8 cellular contexts compared by ENCODE assay signal in the genomic region with DNA sequence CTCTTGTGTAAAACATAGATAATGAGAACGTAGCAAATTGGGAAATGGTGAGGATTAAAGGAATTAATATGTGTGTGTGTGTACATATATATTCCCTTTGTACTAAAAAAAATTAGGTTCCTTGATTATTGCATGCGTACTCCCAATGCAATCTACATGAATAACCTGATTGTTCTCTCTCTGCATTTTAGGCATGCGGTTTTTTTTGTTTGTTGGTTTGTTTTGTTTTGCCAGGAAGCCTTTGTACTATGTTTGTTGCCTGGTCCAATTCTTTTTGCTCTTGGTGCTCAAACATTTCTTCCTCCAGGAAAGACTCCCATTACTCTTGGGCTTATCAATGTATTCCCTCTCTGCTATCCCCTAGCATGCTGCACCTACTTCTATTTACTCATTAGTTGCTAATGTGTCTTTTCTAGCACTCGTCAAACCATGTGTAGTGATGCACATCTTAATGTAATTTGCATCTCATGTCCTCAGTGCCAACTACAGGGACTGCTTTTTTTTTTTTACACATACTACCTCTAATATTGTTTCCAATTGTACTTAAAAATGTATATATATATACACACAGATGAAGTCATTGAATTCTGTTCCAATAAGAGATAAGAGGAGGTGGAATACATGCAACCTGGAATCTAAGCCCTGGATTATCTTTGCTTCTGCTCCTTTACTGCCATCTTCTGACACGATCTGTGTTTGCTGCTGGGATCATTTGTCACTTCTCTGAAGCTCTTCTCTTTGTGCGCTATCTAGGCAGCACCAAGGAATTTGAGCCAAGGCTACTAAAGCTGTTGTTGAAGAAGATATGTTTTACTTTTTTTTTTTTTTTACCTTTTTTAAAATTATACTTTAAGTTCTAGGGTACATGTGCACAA.
DNase-seq lines count a peak whose midpoint lies in the region; ATAC-seq, FAIRE-seq and TF ChIP-seq lines count a peak whose summit lies in the region.

No MANE protein-coding gene starts in this region.

- intact Hi-C loops in pancreas (cut with DNase I): no loop called here

- H3K4me3 ChIP-seq in HAP-1 (no peak overlapping the region), pancreas (no peak overlapping the region)

- in situ Hi-C loops in HAP-1 (cut with MboI; ENCODE audit: low sequenced_read_pairs): no loop called here

- no peak overlapping the region for H3K27ac ChIP-seq in pancreas

- WGBS in pancreas, 2 donors: 50 to 62% methylated on average over 6 of the region's 6 CpGs

- no peaks in the 10 kb centered on the region for H3K4me1 ChIP-seq in HAP-1
- no peaks in the 10 kb centered on the region for H3K4me1 ChIP-seq in pancreas

- no peaks in the 10 kb centered on the region for H3K9me3 ChIP-seq in HAP-1
- no peaks in the 10 kb centered on the region for H3K9me3 ChIP-seq in pancreas

- H3K36me3 ChIP-seq in HAP-1 (replicated peaks): no peaks in the 10 kb centered on the region
- H3K36me3 ChIP-seq in pancreas: no peaks in the 10 kb centered on the region

- FAIRE-seq in pancreas (lab: Jason Lieb, UNC): no peak

- peak; percentile 62 for DNase-seq in Ammon's horn (ENCODE audit: low spot score)
- peak; percentile 21 for DNase-seq in NCI-H69 (lab: John Stamatoyannopoulos, UW)
- DNase-seq in iPS DF 4.7 (ENCODE audit: extremely low read depth, low spot score): peak; percentile 46
- no peak for DNase-seq in HAP-1 (ENCODE audit: low spot score in 2 of 2)
- no peak for DNase-seq in T-helper 2 cell
- DNase-seq in pancreas: no peak

- TF ChIP-seq CTCF in pancreas (IDR thresholded peaks at IDR 0.05): no peak

- peak; percentile 82 for ATAC-seq in GM19395 (IDR thresholded peaks at IDR 0.05; ENCODE audit: unreplicated experiment)
- ATAC-seq in pancreas: no peak
- ATAC-seq in GM21515 (IDR thresholded peaks at IDR 0.05; ENCODE audit: unreplicated experiment): no peak

- H3K27me3 ChIP-seq in HAP-1 (ENCODE audit: low read depth): 0 out of 2 replicates have a peak, but pooled peaks cover 2% of the 10 kb centered on the region
- no peaks in the 10 kb centered on the region for H3K27me3 ChIP-seq in pancreas

Comparison
In these comparisons a context has a peak if more than half of its experiments do, and no peak if none do; other contexts are left out.
1. DNase-seq: peak in Ammon's horn (single experiment), NCI-H69 (single experiment) and iPS DF 4.7 (single experiment); none in HAP-1 (0 of 2), T-helper 2 cell (0 of 5) and pancreas (0 of 6).